Comparison of ENCODE assay signal across 1 cellular context in the genomic region with DNA sequence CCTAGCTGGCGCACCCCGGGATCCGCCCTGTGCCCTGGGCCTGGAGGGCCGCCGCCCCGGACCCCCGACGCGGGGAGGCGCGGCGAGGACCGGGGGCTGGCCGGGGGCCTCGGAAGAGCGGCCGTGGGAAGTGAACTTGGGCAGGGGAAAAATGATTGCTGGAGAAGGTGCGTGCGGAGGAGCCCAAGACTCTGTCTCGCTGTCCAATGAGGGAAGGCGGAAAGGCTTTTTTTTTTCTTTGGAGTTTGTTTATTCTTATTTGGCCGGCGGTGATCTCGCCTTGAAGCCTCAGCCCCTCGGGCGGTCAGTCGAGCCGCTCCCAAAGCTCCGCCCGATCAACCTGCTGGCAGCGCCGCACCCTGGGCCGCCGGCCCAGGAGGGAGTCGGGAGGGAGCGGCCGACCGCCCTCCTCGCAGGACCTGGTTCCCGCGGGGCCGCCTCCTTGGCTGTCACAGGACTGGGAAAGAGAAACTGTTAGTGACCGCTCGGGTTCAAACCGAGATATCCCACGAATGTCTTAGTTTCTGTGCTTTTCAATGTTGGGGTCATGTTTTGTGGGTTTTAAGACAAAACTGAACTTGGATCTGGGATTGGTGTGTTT.
TF ChIP-seq lines count a peak whose summit lies in the region.

No MANE protein-coding gene starts in this region.

TF ChIP-seq in HepG2, 621 proteins besides CTCF, POLR2A, EP300 and RAD21 (continued from another document and continues in another):
- TF ChIP-seq, protein P1, sequence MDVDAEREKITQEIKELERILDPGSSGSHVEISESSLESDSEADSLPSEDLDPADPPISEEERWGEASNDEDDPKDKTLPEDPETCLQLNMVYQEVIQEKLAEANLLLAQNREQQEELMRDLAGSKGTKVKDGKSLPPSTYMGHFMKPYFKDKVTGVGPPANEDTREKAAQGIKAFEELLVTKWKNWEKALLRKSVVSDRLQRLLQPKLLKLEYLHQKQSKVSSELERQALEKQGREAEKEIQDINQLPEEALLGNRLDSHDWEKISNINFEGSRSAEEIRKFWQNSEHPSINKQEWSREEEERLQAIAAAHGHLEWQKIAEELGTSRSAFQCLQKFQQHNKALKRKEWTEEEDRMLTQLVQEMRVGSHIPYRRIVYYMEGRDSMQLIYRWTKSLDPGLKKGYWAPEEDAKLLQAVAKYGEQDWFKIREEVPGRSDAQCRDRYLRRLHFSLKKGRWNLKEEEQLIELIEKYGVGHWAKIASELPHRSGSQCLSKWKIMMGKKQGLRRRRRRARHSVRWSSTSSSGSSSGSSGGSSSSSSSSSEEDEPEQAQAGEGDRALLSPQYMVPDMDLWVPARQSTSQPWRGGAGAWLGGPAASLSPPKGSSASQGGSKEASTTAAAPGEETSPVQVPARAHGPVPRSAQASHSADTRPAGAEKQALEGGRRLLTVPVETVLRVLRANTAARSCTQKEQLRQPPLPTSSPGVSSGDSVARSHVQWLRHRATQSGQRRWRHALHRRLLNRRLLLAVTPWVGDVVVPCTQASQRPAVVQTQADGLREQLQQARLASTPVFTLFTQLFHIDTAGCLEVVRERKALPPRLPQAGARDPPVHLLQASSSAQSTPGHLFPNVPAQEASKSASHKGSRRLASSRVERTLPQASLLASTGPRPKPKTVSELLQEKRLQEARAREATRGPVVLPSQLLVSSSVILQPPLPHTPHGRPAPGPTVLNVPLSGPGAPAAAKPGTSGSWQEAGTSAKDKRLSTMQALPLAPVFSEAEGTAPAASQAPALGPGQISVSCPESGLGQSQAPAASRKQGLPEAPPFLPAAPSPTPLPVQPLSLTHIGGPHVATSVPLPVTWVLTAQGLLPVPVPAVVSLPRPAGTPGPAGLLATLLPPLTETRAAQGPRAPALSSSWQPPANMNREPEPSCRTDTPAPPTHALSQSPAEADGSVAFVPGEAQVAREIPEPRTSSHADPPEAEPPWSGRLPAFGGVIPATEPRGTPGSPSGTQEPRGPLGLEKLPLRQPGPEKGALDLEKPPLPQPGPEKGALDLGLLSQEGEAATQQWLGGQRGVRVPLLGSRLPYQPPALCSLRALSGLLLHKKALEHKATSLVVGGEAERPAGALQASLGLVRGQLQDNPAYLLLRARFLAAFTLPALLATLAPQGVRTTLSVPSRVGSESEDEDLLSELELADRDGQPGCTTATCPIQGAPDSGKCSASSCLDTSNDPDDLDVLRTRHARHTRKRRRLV (CRISPR knock-in tag; IDR thresholded peaks at IDR 0.05): no peak
- no peak for TF ChIP-seq ZKSCAN1 (IDR thresholded peaks at IDR 0.05; ENCODE audit: low read length)
- TF ChIP-seq MAZ (IDR thresholded peaks at IDR 0.05; ENCODE audit: borderline replicate concordance, low read depth, low read length): no peak
- peak; percentile 69; the same call in 1 of the 2 replicates for TF ChIP-seq MAZ (CRISPR knock-in tag; IDR thresholded peaks at IDR 0.05; ENCODE audit: low read depth)
- TF ChIP-seq XRCC5 (optimal IDR thresholded peaks at IDR 0.05; ENCODE audit: low read length): peak; percentile 40
- no peak for TF ChIP-seq ZNF143 (CRISPR knock-in tag; IDR thresholded peaks at IDR 0.05)
- TF ChIP-seq EED (CRISPR knock-in tag; IDR thresholded peaks at IDR 0.05): no peak
- 0 out of 2 replicates have a peak, but pooled peaks have one; percentile 32 for TF ChIP-seq ZBTB7B (CRISPR knock-in tag; IDR thresholded peaks at IDR 0.05)
- no peak for TF ChIP-seq ZNF460 (CRISPR knock-in tag; IDR thresholded peaks at IDR 0.05; ENCODE audit: borderline replicate concordance)
- TF ChIP-seq, protein P2, sequence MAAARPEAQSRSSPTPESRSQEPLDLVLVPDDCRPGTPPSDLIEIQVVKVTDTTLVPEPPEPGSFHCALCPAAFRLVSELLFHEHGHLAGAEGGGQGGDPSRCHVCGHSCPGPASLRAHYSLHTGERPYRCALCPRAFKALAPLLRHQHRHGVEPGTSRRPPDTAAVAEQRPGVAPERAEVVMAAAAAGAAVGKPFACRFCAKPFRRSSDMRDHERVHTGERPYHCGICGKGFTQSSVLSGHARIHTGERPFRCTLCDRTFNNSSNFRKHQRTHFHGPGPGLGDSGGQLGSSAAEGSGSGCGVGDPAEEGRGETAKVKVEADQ (CRISPR knock-in tag; IDR thresholded peaks at IDR 0.05; ENCODE audit: borderline replicate concordance): no peak
- TF ChIP-seq, protein P3, sequence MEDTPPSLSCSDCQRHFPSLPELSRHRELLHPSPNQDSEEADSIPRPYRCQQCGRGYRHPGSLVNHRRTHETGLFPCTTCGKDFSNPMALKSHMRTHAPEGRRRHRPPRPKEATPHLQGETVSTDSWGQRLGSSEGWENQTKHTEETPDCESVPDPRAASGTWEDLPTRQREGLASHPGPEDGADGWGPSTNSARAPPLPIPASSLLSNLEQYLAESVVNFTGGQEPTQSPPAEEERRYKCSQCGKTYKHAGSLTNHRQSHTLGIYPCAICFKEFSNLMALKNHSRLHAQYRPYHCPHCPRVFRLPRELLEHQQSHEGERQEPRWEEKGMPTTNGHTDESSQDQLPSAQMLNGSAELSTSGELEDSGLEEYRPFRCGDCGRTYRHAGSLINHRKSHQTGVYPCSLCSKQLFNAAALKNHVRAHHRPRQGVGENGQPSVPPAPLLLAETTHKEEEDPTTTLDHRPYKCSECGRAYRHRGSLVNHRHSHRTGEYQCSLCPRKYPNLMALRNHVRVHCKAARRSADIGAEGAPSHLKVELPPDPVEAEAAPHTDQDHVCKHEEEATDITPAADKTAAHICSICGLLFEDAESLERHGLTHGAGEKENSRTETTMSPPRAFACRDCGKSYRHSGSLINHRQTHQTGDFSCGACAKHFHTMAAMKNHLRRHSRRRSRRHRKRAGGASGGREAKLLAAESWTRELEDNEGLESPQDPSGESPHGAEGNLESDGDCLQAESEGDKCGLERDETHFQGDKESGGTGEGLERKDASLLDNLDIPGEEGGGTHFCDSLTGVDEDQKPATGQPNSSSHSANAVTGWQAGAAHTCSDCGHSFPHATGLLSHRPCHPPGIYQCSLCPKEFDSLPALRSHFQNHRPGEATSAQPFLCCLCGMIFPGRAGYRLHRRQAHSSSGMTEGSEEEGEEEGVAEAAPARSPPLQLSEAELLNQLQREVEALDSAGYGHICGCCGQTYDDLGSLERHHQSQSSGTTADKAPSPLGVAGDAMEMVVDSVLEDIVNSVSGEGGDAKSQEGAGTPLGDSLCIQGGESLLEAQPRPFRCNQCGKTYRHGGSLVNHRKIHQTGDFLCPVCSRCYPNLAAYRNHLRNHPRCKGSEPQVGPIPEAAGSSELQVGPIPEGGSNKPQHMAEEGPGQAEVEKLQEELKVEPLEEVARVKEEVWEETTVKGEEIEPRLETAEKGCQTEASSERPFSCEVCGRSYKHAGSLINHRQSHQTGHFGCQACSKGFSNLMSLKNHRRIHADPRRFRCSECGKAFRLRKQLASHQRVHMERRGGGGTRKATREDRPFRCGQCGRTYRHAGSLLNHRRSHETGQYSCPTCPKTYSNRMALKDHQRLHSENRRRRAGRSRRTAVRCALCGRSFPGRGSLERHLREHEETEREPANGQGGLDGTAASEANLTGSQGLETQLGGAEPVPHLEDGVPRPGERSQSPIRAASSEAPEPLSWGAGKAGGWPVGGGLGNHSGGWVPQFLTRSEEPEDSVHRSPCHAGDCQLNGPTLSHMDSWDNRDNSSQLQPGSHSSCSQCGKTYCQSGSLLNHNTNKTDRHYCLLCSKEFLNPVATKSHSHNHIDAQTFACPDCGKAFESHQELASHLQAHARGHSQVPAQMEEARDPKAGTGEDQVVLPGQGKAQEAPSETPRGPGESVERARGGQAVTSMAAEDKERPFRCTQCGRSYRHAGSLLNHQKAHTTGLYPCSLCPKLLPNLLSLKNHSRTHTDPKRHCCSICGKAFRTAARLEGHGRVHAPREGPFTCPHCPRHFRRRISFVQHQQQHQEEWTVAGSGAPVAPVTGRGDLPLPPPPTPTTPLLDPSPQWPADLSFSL (CRISPR knock-in tag; IDR thresholded peaks at IDR 0.05): no peak
- TF ChIP-seq, protein P4, sequence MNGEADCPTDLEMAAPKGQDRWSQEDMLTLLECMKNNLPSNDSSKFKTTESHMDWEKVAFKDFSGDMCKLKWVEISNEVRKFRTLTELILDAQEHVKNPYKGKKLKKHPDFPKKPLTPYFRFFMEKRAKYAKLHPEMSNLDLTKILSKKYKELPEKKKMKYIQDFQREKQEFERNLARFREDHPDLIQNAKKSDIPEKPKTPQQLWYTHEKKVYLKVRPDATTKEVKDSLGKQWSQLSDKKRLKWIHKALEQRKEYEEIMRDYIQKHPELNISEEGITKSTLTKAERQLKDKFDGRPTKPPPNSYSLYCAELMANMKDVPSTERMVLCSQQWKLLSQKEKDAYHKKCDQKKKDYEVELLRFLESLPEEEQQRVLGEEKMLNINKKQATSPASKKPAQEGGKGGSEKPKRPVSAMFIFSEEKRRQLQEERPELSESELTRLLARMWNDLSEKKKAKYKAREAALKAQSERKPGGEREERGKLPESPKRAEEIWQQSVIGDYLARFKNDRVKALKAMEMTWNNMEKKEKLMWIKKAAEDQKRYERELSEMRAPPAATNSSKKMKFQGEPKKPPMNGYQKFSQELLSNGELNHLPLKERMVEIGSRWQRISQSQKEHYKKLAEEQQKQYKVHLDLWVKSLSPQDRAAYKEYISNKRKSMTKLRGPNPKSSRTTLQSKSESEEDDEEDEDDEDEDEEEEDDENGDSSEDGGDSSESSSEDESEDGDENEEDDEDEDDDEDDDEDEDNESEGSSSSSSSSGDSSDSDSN (CRISPR knock-in tag; IDR thresholded peaks at IDR 0.05): peak; percentile 65
- peak; percentile 28; the same call in 1 of the 2 replicates for TF ChIP-seq NFYB (CRISPR knock-in tag; IDR thresholded peaks at IDR 0.05)
- no peak for TF ChIP-seq PRPF4 (IDR thresholded peaks at IDR 0.05; ENCODE audit: low read depth, low read length, poor library complexity, severe bottlenecking)
- peak; percentile 84 for TF ChIP-seq KMT2A (CRISPR knock-in tag; IDR thresholded peaks at IDR 0.05)
- TF ChIP-seq, protein P5, sequence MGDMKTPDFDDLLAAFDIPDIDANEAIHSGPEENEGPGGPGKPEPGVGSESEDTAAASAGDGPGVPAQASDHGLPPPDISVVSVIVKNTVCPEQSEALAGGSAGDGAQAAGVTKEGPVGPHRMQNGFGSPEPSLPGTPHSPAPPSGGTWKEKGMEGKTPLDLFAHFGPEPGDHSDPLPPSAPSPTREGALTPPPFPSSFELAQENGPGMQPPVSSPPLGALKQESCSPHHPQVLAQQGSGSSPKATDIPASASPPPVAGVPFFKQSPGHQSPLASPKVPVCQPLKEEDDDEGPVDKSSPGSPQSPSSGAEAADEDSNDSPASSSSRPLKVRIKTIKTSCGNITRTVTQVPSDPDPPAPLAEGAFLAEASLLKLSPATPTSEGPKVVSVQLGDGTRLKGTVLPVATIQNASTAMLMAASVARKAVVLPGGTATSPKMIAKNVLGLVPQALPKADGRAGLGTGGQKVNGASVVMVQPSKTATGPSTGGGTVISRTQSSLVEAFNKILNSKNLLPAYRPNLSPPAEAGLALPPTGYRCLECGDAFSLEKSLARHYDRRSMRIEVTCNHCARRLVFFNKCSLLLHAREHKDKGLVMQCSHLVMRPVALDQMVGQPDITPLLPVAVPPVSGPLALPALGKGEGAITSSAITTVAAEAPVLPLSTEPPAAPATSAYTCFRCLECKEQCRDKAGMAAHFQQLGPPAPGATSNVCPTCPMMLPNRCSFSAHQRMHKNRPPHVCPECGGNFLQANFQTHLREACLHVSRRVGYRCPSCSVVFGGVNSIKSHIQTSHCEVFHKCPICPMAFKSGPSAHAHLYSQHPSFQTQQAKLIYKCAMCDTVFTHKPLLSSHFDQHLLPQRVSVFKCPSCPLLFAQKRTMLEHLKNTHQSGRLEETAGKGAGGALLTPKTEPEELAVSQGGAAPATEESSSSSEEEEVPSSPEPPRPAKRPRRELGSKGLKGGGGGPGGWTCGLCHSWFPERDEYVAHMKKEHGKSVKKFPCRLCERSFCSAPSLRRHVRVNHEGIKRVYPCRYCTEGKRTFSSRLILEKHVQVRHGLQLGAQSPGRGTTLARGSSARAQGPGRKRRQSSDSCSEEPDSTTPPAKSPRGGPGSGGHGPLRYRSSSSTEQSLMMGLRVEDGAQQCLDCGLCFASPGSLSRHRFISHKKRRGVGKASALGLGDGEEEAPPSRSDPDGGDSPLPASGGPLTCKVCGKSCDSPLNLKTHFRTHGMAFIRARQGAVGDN (CRISPR knock-in tag; IDR thresholded peaks at IDR 0.05): peak; percentile 41
- TF ChIP-seq ZNF232 (CRISPR knock-in tag; IDR thresholded peaks at IDR 0.05; ENCODE audit: borderline replicate concordance): 0 out of 2 replicates have a peak, but pooled peaks have one; percentile 33
- no peak for TF ChIP-seq ZNF724P (CRISPR knock-in tag; IDR thresholded peaks at IDR 0.05; ENCODE audit: borderline replicate concordance)
- no peak for TF ChIP-seq HDAC2 (CRISPR knock-in tag; IDR thresholded peaks at IDR 0.05)
- TF ChIP-seq, protein P6, sequence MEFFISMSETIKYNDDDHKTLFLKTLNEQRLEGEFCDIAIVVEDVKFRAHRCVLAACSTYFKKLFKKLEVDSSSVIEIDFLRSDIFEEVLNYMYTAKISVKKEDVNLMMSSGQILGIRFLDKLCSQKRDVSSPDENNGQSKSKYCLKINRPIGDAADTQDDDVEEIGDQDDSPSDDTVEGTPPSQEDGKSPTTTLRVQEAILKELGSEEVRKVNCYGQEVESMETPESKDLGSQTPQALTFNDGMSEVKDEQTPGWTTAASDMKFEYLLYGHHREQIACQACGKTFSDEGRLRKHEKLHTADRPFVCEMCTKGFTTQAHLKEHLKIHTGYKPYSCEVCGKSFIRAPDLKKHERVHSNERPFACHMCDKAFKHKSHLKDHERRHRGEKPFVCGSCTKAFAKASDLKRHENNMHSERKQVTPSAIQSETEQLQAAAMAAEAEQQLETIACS (CRISPR knock-in tag; IDR thresholded peaks at IDR 0.05): peak; percentile 31; the same call in 1 of the 2 replicates
- TF ChIP-seq ZNF432 (CRISPR knock-in tag; IDR thresholded peaks at IDR 0.05; ENCODE audit: borderline replicate concordance): no peak
- TF ChIP-seq ZNF563 (CRISPR knock-in tag; IDR thresholded peaks at IDR 0.05): 0 out of 2 replicates have a peak, but pooled peaks have one; percentile 12
- TF ChIP-seq SMAD9 (CRISPR knock-in tag; IDR thresholded peaks at IDR 0.05): no peak
- TF ChIP-seq RBFOX2 (IDR thresholded peaks at IDR 0.05; ENCODE audit: low read depth, low read length): peak; percentile 22; the same call in 1 of the 2 replicates
- TF ChIP-seq, protein P7, sequence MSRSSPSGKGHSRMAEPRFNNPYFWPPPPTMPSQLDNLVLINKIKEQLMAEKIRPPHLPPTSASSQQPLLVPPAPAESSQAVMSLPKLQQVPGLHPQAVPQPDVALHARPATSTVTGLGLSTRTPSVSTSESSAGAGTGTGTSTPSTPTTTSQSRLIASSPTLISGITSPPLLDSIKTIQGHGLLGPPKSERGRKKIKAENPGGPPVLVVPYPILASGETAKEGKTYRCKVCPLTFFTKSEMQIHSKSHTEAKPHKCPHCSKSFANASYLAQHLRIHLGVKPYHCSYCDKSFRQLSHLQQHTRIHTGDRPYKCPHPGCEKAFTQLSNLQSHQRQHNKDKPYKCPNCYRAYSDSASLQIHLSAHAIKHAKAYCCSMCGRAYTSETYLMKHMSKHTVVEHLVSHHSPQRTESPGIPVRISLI (CRISPR knock-in tag; IDR thresholded peaks at IDR 0.05; ENCODE audit: borderline replicate concordance): peak; percentile 68; the same call in 1 of the 2 replicates
- TF ChIP-seq, protein P8, sequence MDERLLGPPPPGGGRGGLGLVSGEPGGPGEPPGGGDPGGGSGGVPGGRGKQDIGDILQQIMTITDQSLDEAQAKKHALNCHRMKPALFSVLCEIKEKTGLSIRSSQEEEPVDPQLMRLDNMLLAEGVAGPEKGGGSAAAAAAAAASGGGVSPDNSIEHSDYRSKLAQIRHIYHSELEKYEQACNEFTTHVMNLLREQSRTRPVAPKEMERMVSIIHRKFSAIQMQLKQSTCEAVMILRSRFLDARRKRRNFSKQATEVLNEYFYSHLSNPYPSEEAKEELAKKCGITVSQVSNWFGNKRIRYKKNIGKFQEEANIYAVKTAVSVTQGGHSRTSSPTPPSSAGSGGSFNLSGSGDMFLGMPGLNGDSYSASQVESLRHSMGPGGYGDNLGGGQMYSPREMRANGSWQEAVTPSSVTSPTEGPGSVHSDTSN (CRISPR knock-in tag; IDR thresholded peaks at IDR 0.05): no peak
- TF ChIP-seq AKAP8 (CRISPR knock-in tag; IDR thresholded peaks at IDR 0.05): no peak
- no peak for TF ChIP-seq ZNF337 (CRISPR knock-in tag; IDR thresholded peaks at IDR 0.05; ENCODE audit: borderline replicate concordance, low read depth)
